Comparison of ENCODE assay signal across 2 cellular contexts in the genomic region with DNA sequence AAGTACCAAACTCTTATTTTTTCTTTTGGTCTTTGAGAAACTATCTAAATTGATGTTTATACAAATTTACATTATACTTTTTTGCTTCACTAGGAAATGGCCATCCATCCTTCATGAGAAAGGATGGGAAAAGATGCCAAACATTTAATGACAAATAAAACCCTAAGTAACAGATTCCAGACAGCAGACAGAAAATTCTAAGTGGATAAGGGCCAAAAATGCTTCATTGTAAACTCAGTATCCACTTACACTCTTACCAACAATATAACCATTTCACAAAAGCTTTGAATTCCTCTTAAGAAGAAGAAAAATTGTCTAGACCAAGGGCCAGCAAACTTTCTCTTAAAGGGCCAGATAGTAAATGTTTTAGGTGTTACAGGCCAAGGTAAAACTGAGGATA.
TF ChIP-seq lines count a peak whose summit lies in the region.

No MANE protein-coding gene starts in this region.

TF ChIP-seq in SK-N-SH treated with all-trans-retinoic acid at 6 μM for 48 hours, 23 proteins besides CTCF, POLR2A, EP300 and RAD21 (continued from another document):
- TF ChIP-seq ZNF70 (CRISPR knock-in tag; IDR thresholded peaks at IDR 0.05) (no peak), GLIS3 (CRISPR knock-in tag; IDR thresholded peaks at IDR 0.05) (no peak), SNAI2 (CRISPR knock-in tag; IDR thresholded peaks at IDR 0.05) (no peak), ZFP3 (CRISPR knock-in tag; IDR thresholded peaks at IDR 0.05) (no peak), ISL1 (CRISPR knock-in tag; IDR thresholded peaks at IDR 0.05) (peak; percentile 66)
- TF ChIP-seq, protein P1, sequence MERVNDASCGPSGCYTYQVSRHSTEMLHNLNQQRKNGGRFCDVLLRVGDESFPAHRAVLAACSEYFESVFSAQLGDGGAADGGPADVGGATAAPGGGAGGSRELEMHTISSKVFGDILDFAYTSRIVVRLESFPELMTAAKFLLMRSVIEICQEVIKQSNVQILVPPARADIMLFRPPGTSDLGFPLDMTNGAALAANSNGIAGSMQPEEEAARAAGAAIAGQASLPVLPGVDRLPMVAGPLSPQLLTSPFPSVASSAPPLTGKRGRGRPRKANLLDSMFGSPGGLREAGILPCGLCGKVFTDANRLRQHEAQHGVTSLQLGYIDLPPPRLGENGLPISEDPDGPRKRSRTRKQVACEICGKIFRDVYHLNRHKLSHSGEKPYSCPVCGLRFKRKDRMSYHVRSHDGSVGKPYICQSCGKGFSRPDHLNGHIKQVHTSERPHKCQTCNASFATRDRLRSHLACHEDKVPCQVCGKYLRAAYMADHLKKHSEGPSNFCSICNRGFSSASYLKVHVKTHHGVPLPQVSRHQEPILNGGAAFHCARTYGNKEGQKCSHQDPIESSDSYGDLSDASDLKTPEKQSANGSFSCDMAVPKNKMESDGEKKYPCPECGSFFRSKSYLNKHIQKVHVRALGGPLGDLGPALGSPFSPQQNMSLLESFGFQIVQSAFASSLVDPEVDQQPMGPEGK (CRISPR knock-in tag; IDR thresholded peaks at IDR 0.05; ENCODE audit: borderline replicate concordance), result no peak
- TF ChIP-seq, protein P2, sequence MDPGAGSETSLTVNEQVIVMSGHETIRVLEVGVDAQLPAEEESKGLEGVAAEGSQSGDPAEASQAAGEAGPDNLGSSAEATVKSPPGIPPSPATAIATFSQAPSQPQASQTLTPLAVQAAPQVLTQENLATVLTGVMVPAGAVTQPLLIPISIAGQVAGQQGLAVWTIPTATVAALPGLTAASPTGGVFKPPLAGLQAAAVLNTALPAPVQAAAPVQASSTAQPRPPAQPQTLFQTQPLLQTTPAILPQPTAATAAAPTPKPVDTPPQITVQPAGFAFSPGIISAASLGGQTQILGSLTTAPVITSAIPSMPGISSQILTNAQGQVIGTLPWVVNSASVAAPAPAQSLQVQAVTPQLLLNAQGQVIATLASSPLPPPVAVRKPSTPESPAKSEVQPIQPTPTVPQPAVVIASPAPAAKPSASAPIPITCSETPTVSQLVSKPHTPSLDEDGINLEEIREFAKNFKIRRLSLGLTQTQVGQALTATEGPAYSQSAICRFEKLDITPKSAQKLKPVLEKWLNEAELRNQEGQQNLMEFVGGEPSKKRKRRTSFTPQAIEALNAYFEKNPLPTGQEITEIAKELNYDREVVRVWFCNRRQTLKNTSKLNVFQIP (CRISPR knock-in tag; IDR thresholded peaks at IDR 0.05; ENCODE audit: borderline replicate concordance, low read depth), result no peak

TF ChIP-seq in SK-N-SH, 30 proteins besides CTCF, POLR2A, EP300 and RAD21 (continued from another document):
- TF ChIP-seq, protein P3, sequence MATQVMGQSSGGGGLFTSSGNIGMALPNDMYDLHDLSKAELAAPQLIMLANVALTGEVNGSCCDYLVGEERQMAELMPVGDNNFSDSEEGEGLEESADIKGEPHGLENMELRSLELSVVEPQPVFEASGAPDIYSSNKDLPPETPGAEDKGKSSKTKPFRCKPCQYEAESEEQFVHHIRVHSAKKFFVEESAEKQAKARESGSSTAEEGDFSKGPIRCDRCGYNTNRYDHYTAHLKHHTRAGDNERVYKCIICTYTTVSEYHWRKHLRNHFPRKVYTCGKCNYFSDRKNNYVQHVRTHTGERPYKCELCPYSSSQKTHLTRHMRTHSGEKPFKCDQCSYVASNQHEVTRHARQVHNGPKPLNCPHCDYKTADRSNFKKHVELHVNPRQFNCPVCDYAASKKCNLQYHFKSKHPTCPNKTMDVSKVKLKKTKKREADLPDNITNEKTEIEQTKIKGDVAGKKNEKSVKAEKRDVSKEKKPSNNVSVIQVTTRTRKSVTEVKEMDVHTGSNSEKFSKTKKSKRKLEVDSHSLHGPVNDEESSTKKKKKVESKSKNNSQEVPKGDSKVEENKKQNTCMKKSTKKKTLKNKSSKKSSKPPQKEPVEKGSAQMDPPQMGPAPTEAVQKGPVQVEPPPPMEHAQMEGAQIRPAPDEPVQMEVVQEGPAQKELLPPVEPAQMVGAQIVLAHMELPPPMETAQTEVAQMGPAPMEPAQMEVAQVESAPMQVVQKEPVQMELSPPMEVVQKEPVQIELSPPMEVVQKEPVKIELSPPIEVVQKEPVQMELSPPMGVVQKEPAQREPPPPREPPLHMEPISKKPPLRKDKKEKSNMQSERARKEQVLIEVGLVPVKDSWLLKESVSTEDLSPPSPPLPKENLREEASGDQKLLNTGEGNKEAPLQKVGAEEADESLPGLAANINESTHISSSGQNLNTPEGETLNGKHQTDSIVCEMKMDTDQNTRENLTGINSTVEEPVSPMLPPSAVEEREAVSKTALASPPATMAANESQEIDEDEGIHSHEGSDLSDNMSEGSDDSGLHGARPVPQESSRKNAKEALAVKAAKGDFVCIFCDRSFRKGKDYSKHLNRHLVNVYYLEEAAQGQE (IDR thresholded peaks at IDR 0.05; ENCODE audit: low read depth, low read length), result no peak
- TF ChIP-seq RXRA (IDR thresholded peaks at IDR 0.05; ENCODE audit: borderline replicate concordance, low read depth) (no peak), ELF1 (IDR thresholded peaks at IDR 0.05) (no peak), EZH2phosphoT487 (IDR thresholded peaks at IDR 0.05; ENCODE audit: borderline replicate concordance, low read depth) (no peak), FOXJ3 (CRISPR knock-in tag; IDR thresholded peaks at IDR 0.05) (no peak), MXI1 (IDR thresholded peaks at IDR 0.05; ENCODE audit: low read depth, low read length) (no peak)
- TF ChIP-seq, protein P4, sequence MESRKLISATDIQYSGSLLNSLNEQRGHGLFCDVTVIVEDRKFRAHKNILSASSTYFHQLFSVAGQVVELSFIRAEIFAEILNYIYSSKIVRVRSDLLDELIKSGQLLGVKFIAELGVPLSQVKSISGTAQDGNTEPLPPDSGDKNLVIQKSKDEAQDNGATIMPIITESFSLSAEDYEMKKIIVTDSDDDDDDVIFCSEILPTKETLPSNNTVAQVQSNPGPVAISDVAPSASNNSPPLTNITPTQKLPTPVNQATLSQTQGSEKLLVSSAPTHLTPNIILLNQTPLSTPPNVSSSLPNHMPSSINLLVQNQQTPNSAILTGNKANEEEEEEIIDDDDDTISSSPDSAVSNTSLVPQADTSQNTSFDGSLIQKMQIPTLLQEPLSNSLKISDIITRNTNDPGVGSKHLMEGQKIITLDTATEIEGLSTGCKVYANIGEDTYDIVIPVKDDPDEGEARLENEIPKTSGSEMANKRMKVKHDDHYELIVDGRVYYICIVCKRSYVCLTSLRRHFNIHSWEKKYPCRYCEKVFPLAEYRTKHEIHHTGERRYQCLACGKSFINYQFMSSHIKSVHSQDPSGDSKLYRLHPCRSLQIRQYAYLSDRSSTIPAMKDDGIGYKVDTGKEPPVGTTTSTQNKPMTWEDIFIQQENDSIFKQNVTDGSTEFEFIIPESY (IDR thresholded peaks at IDR 0.05; ENCODE audit: borderline replicate concordance, low read depth), result no peak
